Comparison of ENCODE assay signal across 9 cellular contexts in the genomic region with DNA sequence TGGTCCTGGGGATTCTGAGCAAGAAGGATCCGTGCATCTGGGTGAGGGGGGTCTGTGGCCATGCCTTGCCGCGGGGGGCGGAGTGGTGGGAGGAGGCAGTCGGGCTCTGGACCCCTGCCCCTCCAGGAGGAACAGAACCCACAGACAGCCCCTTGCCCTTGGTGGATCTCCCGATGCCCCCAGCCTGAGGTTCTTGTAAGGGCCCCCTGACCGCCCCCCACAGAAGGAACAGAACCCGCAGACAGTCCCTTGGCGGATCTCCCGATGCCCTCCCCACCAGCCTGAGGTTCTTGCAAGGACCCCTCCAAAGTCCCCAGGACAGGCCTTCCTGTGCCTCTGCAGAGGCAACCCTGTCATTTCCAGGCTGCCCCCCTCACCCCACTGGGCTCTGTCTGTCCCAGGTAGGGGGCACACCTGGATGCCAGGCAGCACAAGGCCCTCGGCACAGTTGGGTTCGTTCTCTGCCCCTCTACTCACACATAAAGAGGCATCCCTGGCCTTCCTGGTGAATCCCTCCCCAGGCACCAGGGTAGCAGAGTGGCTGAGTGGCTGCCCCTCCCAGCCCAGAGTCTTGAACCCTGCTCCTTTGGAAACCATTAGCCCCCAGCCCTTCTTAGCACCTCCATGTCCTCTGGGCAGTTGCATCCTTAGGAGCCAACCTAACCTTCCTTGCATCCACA. TPM values are rescaled to one million over a fixed set of nuclear protein-coding genes. Genes with fewer than 3 reads are reported as not detected.
DNase-seq lines count a peak whose midpoint lies in the region; ATAC-seq and TF ChIP-seq lines count a peak whose summit lies in the region.
"Had no signal": no experiment of that assay in that cellular context is flagged by ENCODE, and none has a peak within 500 bp of the region (broad histone marks: within the 10 kb centered on the region; RNA-seq: fewer than 3 reads in every experiment).

No MANE protein-coding gene starts in this region.

- ATAC-seq in GM23338, result no peak

- H3K4me3 ChIP-seq in GM23338 (peak overlapping the region; percentile 64), right atrium auricular region (peak overlapping the region; percentile 62 to 71), skeletal muscle cell (ENCODE audit: low read depth, low read length) (peak overlapping the region; percentile 62)

- H3K4me1 Mint-ChIP-seq in GM23338, result peaks cover 6% of the 10 kb centered on the region; the same call in 2 of the 3 replicates
- peaks cover 9% of the 10 kb centered on the region for H3K4me1 Mint-ChIP-seq in activated T-helper 2 cell treated with anti-CD3 and anti-CD28 coated beads, Interferon-gamma antibody, Interleukin-2, Interleukin-4, amounts not matched to agents 10 μg/mL and 5 μg/mL and 100 μg/mL, durations not matched to agents 14 hours and 24 hours and 36 hours (ENCODE audit: low read depth)

- no peak overlapping the region for H2AFZ ChIP-seq in GM23338

- H3K27me3 ChIP-seq in GM23338 (ENCODE audit: insufficient read depth) (peaks cover 19% of the 10 kb centered on the region), right atrium auricular region (no peaks in the 10 kb centered on the region)

- no peak for TF ChIP-seq CTCF in GM23338 (conservative IDR thresholded peaks at IDR 0.05; ENCODE audit: low read depth in 2 of 2)
- TF ChIP-seq CTCF in right atrium auricular region (IDR thresholded peaks at IDR 0.05), result no peak

- H3K27me3 Mint-ChIP-seq in GM23338 (ENCODE audit: insufficient read depth, low read depth, poor library complexity), result peaks cover 26% of the 10 kb centered on the region
- peaks cover 15% of the 10 kb centered on the region for H3K27me3 Mint-ChIP-seq in activated T-helper 2 cell treated with anti-CD3 and anti-CD28 coated beads, Interferon-gamma antibody, Interleukin-2, Interleukin-4, amounts not matched to agents 10 μg/mL and 5 μg/mL and 100 μg/mL, durations not matched to agents 14 hours and 24 hours and 36 hours (ENCODE audit: low read depth)

- H3K9me3 Mint-ChIP-seq in GM23338, result no peaks in the 10 kb centered on the region; the same call in 2 of the 3 replicates
- no peaks in the 10 kb centered on the region for H3K9me3 Mint-ChIP-seq in activated T-helper 2 cell treated with anti-CD3 and anti-CD28 coated beads, Interferon-gamma antibody, Interleukin-2, Interleukin-4, amounts not matched to agents 10 μg/mL and 5 μg/mL and 100 μg/mL, durations not matched to agents 14 hours and 24 hours and 36 hours

- H3K4me2 ChIP-seq in GM23338, result peak overlapping the region; percentile 81

- intact Hi-C loops in activated T-helper 2 cell treated with anti-CD3 and anti-CD28 coated beads, Interferon-gamma antibody, Interleukin-2, Interleukin-4, amounts not matched to agents 10 μg/mL and 5 μg/mL and 100 μg/mL, durations not matched to agents 14 hours and 24 hours and 36 hours (cut with micrococcal nuclease), result loop anchor here (10.0 kb wide), 2 partner anchors 53 to 133 kb away; no protein-coding TSS in a partner anchor

- H3K27ac ChIP-seq in GM23338 (ENCODE audit: low read depth) (no peak overlapping the region), right atrium auricular region (peak overlapping the region in 1 of 2 donors; percentile 87)

- no peak overlapping the region for H3K27ac Mint-ChIP-seq in GM23338
- H3K27ac Mint-ChIP-seq in activated T-helper 2 cell treated with anti-CD3 and anti-CD28 coated beads, Interferon-gamma antibody, Interleukin-2, Interleukin-4, amounts not matched to agents 10 μg/mL and 5 μg/mL and 100 μg/mL, durations not matched to agents 14 hours and 24 hours and 36 hours, result no peak overlapping the region

- peak overlapping the region; percentile 68 for H3K4me3 Mint-ChIP-seq in GM23338
- H3K4me3 Mint-ChIP-seq in activated T-helper 2 cell treated with anti-CD3 and anti-CD28 coated beads, Interferon-gamma antibody, Interleukin-2, Interleukin-4, amounts not matched to agents 10 μg/mL and 5 μg/mL and 100 μg/mL, durations not matched to agents 14 hours and 24 hours and 36 hours (ENCODE audit: low read depth), result peak overlapping the region; percentile 19

- H3K79me2 ChIP-seq in GM23338 (replicated peaks; ENCODE audit: insufficient read depth), result peaks cover 11% of the 10 kb centered on the region; the same call in 1 of the 2 replicates

- no peaks in the 10 kb centered on the region for H3K9me3 ChIP-seq in right atrium auricular region

- no peaks in the 10 kb centered on the region for H3K36me3 ChIP-seq in GM23338 (ENCODE audit: insufficient read depth)
- H3K36me3 ChIP-seq in right atrium auricular region, result no peaks in the 10 kb centered on the region

- H3K4me1 ChIP-seq in GM23338 (ENCODE audit: insufficient read depth) (peaks cover 8% of the 10 kb centered on the region; the same call in 1 of the 2 replicates), right atrium auricular region (peaks cover 0 to 43% of the 10 kb centered on the region in 2 donors)

- H3F3A ChIP-seq in GM23338 (replicated peaks; ENCODE audit: low read depth), result 0 out of 2 replicates have a peak, but pooled peaks cover 2% of the 10 kb centered on the region

- peaks cover 7% of the 10 kb centered on the region for H4K20me1 ChIP-seq in GM23338 (replicated peaks; ENCODE audit: insufficient read depth)

- no peaks in the 10 kb centered on the region for H3K9me2 ChIP-seq in GM23338 (ENCODE audit: insufficient read depth)

- no peak for DNase-seq in GM23338 (ENCODE audit: low spot score)
- no peak for DNase-seq in activated T-helper 2 cell treated with anti-CD3 and anti-CD28 coated beads, Interferon-gamma antibody, Interleukin-2, Interleukin-4, amounts not matched to agents 10 μg/mL and 5 μg/mL and 100 μg/mL, durations not matched to agents 14 hours and 24 hours and 36 hours (ENCODE audit: low spot score)
- no peak for DNase-seq in right atrium auricular region (ENCODE audit: low spot score)
- DNase-seq in skeletal muscle cell (ENCODE audit: low read depth), result no peak
- no peak for DNase-seq in glomerular visceral epithelial cell (ENCODE audit: extremely low spot score)
- DNase-seq in A172 (ENCODE audit: low spot score), result no peak
- no peak for DNase-seq in AG08396 (ENCODE audit: low spot score)
- no peak for DNase-seq in NCI-H2196 (lab: John Stamatoyannopoulos, UW; ENCODE audit: unreplicated experiment)
- DNase-seq: NCI-H524 treated with DMSO at 0.1 percent for 48 hours had no signal

- H3K36me3 Mint-ChIP-seq in GM23338 (ENCODE audit: low read depth), result no peaks in the 10 kb centered on the region
- no peaks in the 10 kb centered on the region for H3K36me3 Mint-ChIP-seq in activated T-helper 2 cell treated with anti-CD3 and anti-CD28 coated beads, Interferon-gamma antibody, Interleukin-2, Interleukin-4, amounts not matched to agents 10 μg/mL and 5 μg/mL and 100 μg/mL, durations not matched to agents 14 hours and 24 hours and 36 hours (ENCODE audit: low read depth)

TF ChIP-seq in GM23338, 12 proteins besides CTCF, POLR2A, EP300 and RAD21 (continues in another document):
- no peak for TF ChIP-seq NANOG (IDR thresholded peaks at IDR 0.05; ENCODE audit: borderline replicate concordance)

RNA-seq across cellular contexts. Expression of gene GPC1, which starts 1.9 kb away (rescaled TPM):
- 46.2 and 56.9 TPM in 2 replicates for total RNA-seq in GM23338 (2014; rRNA removed; shearing (Covaris generic))
- polyA plus RNA-seq in GM23338 (2016; fragmentation: Nextera tagmentation; extraction: Ambion mirVana), result 9.0 and 10.8 TPM in 2 replicates
- 21.9 and 25.6 TPM in 2 replicates for total RNA-seq in activated T-helper 2 cell treated with anti-CD3 and anti-CD28 coated beads, Interferon-gamma antibody, Interleukin-2, Interleukin-4, amounts not matched to agents 10 μg/mL and 5 μg/mL and 100 μg/mL, durations not matched to agents 14 hours and 24 hours and 36 hours
- total RNA-seq in right atrium auricular region, result 100 to 1,000 TPM in 1 of 2 donors, 10 to 100 TPM in 1; 77.4 to 103 TPM
- total RNA-seq in A172 (2014; rRNA removed; shearing (Covaris generic)), result 182 and 198 TPM in 2 replicates
